9 cellular contexts compared by ENCODE assay signal in the genomic region with DNA sequence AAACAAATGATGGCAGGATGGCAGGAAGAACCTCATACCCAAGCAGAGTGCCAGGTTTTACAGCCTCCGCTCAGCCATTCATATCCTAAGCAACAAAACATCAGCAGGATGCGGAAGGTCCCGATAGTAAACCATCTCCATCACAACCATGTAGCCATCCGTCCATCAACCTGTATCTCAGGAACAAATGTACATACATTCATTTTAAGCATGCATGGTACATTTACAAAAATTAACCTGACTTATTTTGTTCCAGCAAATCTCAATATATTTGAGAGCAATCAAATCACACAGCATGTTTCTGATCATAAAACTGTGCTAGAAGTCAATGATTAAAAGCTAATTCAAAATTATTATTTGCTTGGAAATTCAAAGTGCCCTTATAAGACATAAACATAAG. TPM values are rescaled to one million over a fixed set of nuclear protein-coding genes. Genes with fewer than 3 reads are reported as not detected.
DNase-seq lines count a peak whose midpoint lies in the region; ATAC-seq and TF ChIP-seq lines count a peak whose summit lies in the region.
"Not testable (repeated sequence)": the region's sequence is repeated elsewhere in the genome, so short reads cannot be mapped to it uniquely, and the experiment has no call there.
"Had no signal": no experiment of that assay in that cellular context is flagged by ENCODE, and none has a peak within 500 bp of the region (broad histone marks: within the 10 kb centered on the region; RNA-seq: fewer than 3 reads in every experiment).

TSS of gene NPIPA5 (minus strand) at position 101 of the 400 bp plus-strand sequence. CDS start at position 101, 0 bp downstream.

- not testable (repeated sequence) for H3K36me3 ChIP-seq in BJ (ENCODE audit: control insufficient read depth, insufficient read depth, low read length); HUES64 (ENCODE audit: insufficient read depth, low read length); esophagus (ENCODE audit: control insufficient read depth in 2 of 2, insufficient read depth in 2 of 2, low read length in 1 of 2); lower lobe of right lung

- not testable (repeated sequence) for TF ChIP-seq CTCF in BJ (IDR thresholded peaks at IDR 0.05; ENCODE audit: insufficient read depth, low read depth, low read length); lower lobe of right lung (IDR thresholded peaks at IDR 0.05)

- not testable (repeated sequence) for H3K4me3 Mint-ChIP-seq in activated CD4-positive, alpha-beta T cell treated with anti-CD3 and anti-CD28 coated beads, Interleukin-2, amount 10 ng/mL, durations not matched to agents 24 days and 14 days; activated naive CD8-positive, alpha-beta T cell treated with anti-CD3 and anti-CD28 coated beads, Interleukin-2, amount 10 ng/mL, durations not matched to agents 7 days and 5 days

- POLR2A ChIA-PET in BJ (lab: Charles Lee); activated naive CD8-positive, alpha-beta T cell treated with anti-CD3 and anti-CD28 coated beads, Interleukin-2, amount 10 ng/mL, durations not matched to agents 7 days and 5 days (lab: Charles Lee): not testable (repeated sequence)

- intact Hi-C loops in activated CD4-positive, alpha-beta T cell treated with anti-CD3 and anti-CD28 coated beads, Interleukin-2, amount 10 ng/mL, durations not matched to agents 24 days and 14 days (cut with micrococcal nuclease); lower lobe of right lung (cut with DNase I); posterior vena cava (cut with DNase I): not testable (repeated sequence)

- not testable (repeated sequence) for H3K27ac Mint-ChIP-seq in activated CD4-positive, alpha-beta T cell treated with anti-CD3 and anti-CD28 coated beads, Interleukin-2, amount 10 ng/mL, durations not matched to agents 24 days and 14 days; activated naive CD8-positive, alpha-beta T cell treated with anti-CD3 and anti-CD28 coated beads, Interleukin-2, amount 10 ng/mL, durations not matched to agents 7 days and 5 days

- H3K9ac ChIP-seq in HUES64 (ENCODE audit: low read depth, low read length): not testable (repeated sequence)

- H3K4me1 Mint-ChIP-seq in activated CD4-positive, alpha-beta T cell treated with anti-CD3 and anti-CD28 coated beads, Interleukin-2, amount 10 ng/mL, durations not matched to agents 24 days and 14 days; activated naive CD8-positive, alpha-beta T cell treated with anti-CD3 and anti-CD28 coated beads, Interleukin-2, amount 10 ng/mL, durations not matched to agents 7 days and 5 days: not testable (repeated sequence)

- not testable (repeated sequence) for H3K4me3 ChIP-seq in BJ (ENCODE audit: low read depth, low read length); esophagus (ENCODE audit: low read depth in 1 of 2, low read length in 2 of 2); lower lobe of right lung
- H3K4me3 ChIP-seq in HUES64 (ENCODE audit: low read length): peak within 1 kb of the TSS; percentile 34; the same call in 1 of the 2 replicates

- not testable (repeated sequence) for DNase-seq in BJ (ENCODE audit: low read depth); activated CD4-positive, alpha-beta T cell treated with anti-CD3 and anti-CD28 coated beads, Interleukin-2, amount 10 ng/mL, durations not matched to agents 24 days and 14 days; activated naive CD8-positive, alpha-beta T cell treated with anti-CD3 and anti-CD28 coated beads, Interleukin-2, amount 10 ng/mL, durations not matched to agents 7 days and 5 days; lower lobe of right lung; posterior vena cava (ENCODE audit: low spot score)

- CTCF ChIA-PET in BJ (lab: Yijun Ruan, JAX): not testable (repeated sequence)

- not testable (repeated sequence) for H3K4me1 ChIP-seq in HUES64 (ENCODE audit: insufficient read depth, low read length); esophagus (ENCODE audit: control insufficient read depth in 2 of 2, insufficient read depth in 2 of 2, low read length in 1 of 2); lower lobe of right lung

- not testable (repeated sequence) for H3K27me3 Mint-ChIP-seq in activated CD4-positive, alpha-beta T cell treated with anti-CD3 and anti-CD28 coated beads, Interleukin-2, amount 10 ng/mL, durations not matched to agents 24 days and 14 days; activated naive CD8-positive, alpha-beta T cell treated with anti-CD3 and anti-CD28 coated beads, Interleukin-2, amount 10 ng/mL, durations not matched to agents 7 days and 5 days

- not testable (repeated sequence) for ATAC-seq in activated naive CD8-positive, alpha-beta T cell treated with anti-CD3 and anti-CD28 coated beads, Interleukin-2, amount 10 ng/mL, durations not matched to agents 7 days and 5 days (ENCODE audit: low read depth); lower lobe of right lung

- H3K9me3 Mint-ChIP-seq in activated CD4-positive, alpha-beta T cell treated with anti-CD3 and anti-CD28 coated beads, Interleukin-2, amount 10 ng/mL, durations not matched to agents 24 days and 14 days; activated naive CD8-positive, alpha-beta T cell treated with anti-CD3 and anti-CD28 coated beads, Interleukin-2, amount 10 ng/mL, durations not matched to agents 7 days and 5 days: not testable (repeated sequence)

- H3K36me3 Mint-ChIP-seq in activated CD4-positive, alpha-beta T cell treated with anti-CD3 and anti-CD28 coated beads, Interleukin-2, amount 10 ng/mL, durations not matched to agents 24 days and 14 days (ENCODE audit: low read depth); activated naive CD8-positive, alpha-beta T cell treated with anti-CD3 and anti-CD28 coated beads, Interleukin-2, amount 10 ng/mL, durations not matched to agents 7 days and 5 days: not testable (repeated sequence)

- H3K9me3 ChIP-seq in HUES64 (ENCODE audit: insufficient read depth, low read depth, low read length); esophagus (ENCODE audit: control insufficient read depth in 2 of 2, insufficient read depth in 1 of 2, low read depth in 1 of 2, low read length in 1 of 2); lower lobe of right lung: not testable (repeated sequence)

- not testable (repeated sequence) for H3K27me3 ChIP-seq in BJ (ENCODE audit: control insufficient read depth, insufficient read depth, low read length); HUES64 (ENCODE audit: insufficient read depth, low read length); esophagus (ENCODE audit: control insufficient read depth in 1 of 2, insufficient read depth in 2 of 2, low read length in 2 of 2); lower lobe of right lung (ENCODE audit: low read depth)

- not testable (repeated sequence) for H3K27ac ChIP-seq in HUES64 (ENCODE audit: low read depth, low read length); esophagus (ENCODE audit: low read depth in 2 of 2, low read length in 1 of 2); lower lobe of right lung

- no CpG with 5 or more reads among the region's 4 CpGs for WGBS in HUES64
- WGBS in esophagus, 2 donors: 96% methylated on average over 3 of the region's 4 CpGs; no CpG with 5 or more reads in 1 of the 2 donors

RNA-seq across cellular contexts. Expression of gene NPIPA5, which starts in this region (rescaled TPM):
- 16.5 and 17.8 TPM in 2 replicates for polyA plus RNA-seq in BJ (2011; rRNA removed)
- polyA minus RNA-seq in BJ (2011; rRNA and poly(A)+ RNA removed): 0.72 and 1.6 TPM in 2 replicates
- 10.9 TPM for polyA plus RNA-seq in HUES64 (2013, experiment 1 of 2)
- 15.1 TPM for polyA plus RNA-seq in HUES64 (2013, experiment 2 of 2)
- total RNA-seq in activated CD4-positive, alpha-beta T cell treated with anti-CD3 and anti-CD28 coated beads, Interleukin-2, amount 10 ng/mL, durations not matched to agents 24 days and 14 days: 11.8 and 12.9 TPM in 2 replicates
- 10 to 100 TPM; 25.5 TPM for total RNA-seq in activated naive CD8-positive, alpha-beta T cell treated with anti-CD3 and anti-CD28 coated beads, Interleukin-2, amount 10 ng/mL, durations not matched to agents 7 days and 5 days
- polyA plus RNA-seq in esophagus: 10 to 100 TPM; 18.2 to 25.8 TPM
- 12.3 TPM for total RNA-seq in lower lobe of right lung
- 10 to 100 TPM; 15.4 to 21.8 TPM for total RNA-seq in posterior vena cava
- total RNA-seq: B cell, Daoy had no signal
